11 cellular contexts compared by ENCODE assay signal in genomic region chr4:167290684-167291083, GRCh38. TPM values are rescaled to one million over a fixed set of nuclear protein-coding genes. Genes with fewer than 3 reads are reported as not detected.
DNase-seq lines count a peak whose midpoint lies in the region; ATAC-seq and TF ChIP-seq lines count a peak whose summit lies in the region.
"Had no signal": no experiment of that assay in that cellular context is flagged by ENCODE, and none has a peak within 500 bp of the region (broad histone marks: within the 10 kb centered on the region; RNA-seq: fewer than 3 reads in every experiment).

No MANE protein-coding gene starts in this region.

- H3K27ac ChIP-seq in lower lobe of right lung (no peak overlapping the region), colonic mucosa (no peak overlapping the region)

- no peak overlapping the region for H3K4me3 Mint-ChIP-seq in stimulated activated naive B cell treated with anti-CD40 and anti-IgM and Interleukin-4, amounts not matched to agents 10 μg/mL and 1 μg/mL and 100 μg/mL, for 72 hours
- H3K4me3 Mint-ChIP-seq: stimulated activated memory B cell treated with anti-CD40 and anti-IgM and Interleukin-4, amounts not matched to agents 10 μg/mL and 1 μg/mL and 100 μg/mL, for 72 hours; T-cell had no signal

- H3K9me3 ChIP-seq in lower lobe of right lung (no peaks in the 10 kb centered on the region), colonic mucosa (no peaks in the 10 kb centered on the region)

- DNase-seq in GM06990 (ENCODE audit: extremely low read depth, insufficient read length) (no peak), NB4 (ENCODE audit: low read depth) (peak; percentile 2), astrocyte of the hippocampus (ENCODE audit: low read depth, low spot score) (peak; percentile 9), lower lobe of right lung (no peak), colonic mucosa (no peak), NCI-H226 (no peak)
- no peak for DNase-seq in stimulated activated naive B cell treated with anti-CD40 and anti-IgM and Interleukin-4, amounts not matched to agents 10 μg/mL and 1 μg/mL and 100 μg/mL, for 72 hours
- no peak for DNase-seq in effector CD8-positive, alpha-beta T cell (lab: John Stamatoyannopoulos, UW)
- DNase-seq: nucleus accumbens, T-cell had no signal

- no peaks in the 10 kb centered on the region for H3K4me1 ChIP-seq in lower lobe of right lung
- H3K4me1 ChIP-seq in colonic mucosa = no peaks in the 10 kb centered on the region

- no peaks in the 10 kb centered on the region for H3K27me3 ChIP-seq in GM06990 (replicated peaks; ENCODE audit: control insufficient read depth, insufficient read depth, low read length)
- no peaks in the 10 kb centered on the region for H3K27me3 ChIP-seq in lower lobe of right lung (ENCODE audit: low read depth)
- no peaks in the 10 kb centered on the region for H3K27me3 ChIP-seq in colonic mucosa

- no peak overlapping the region for H3K27ac Mint-ChIP-seq in stimulated activated naive B cell treated with anti-CD40 and anti-IgM and Interleukin-4, amounts not matched to agents 10 μg/mL and 1 μg/mL and 100 μg/mL, for 72 hours
- H3K27ac Mint-ChIP-seq: stimulated activated memory B cell treated with anti-CD40 and anti-IgM and Interleukin-4, amounts not matched to agents 10 μg/mL and 1 μg/mL and 100 μg/mL, for 72 hours; T-cell had no signal

- TF ChIP-seq CTCF in GM06990 (IDR thresholded peaks at IDR 0.05; ENCODE audit: insufficient read depth, low read length, poor library complexity, severe bottlenecking) (peak; percentile 26), NB4 (IDR thresholded peaks at IDR 0.05; ENCODE audit: low read depth, low read length) (no peak), lower lobe of right lung (IDR thresholded peaks at IDR 0.05) (peak; percentile 31), colonic mucosa (IDR thresholded peaks at IDR 0.05) (no peak)

- H3K9ac ChIP-seq in colonic mucosa (ENCODE audit: low read depth in 2 of 2, low read length in 2 of 2) = no peak overlapping the region

- H3K4me3 ChIP-seq in GM06990 (replicated peaks; ENCODE audit: low read depth, low read length) = no peak overlapping the region
- H3K4me3 ChIP-seq in NB4 (ENCODE audit: low read depth, low read length) = no peak overlapping the region
- H3K4me3 ChIP-seq in lower lobe of right lung = no peak overlapping the region
- H3K4me3 ChIP-seq in colonic mucosa = no peak overlapping the region

- no peak for ATAC-seq in lower lobe of right lung
- no peak for ATAC-seq in stimulated activated naive B cell treated with anti-CD40 and anti-IgM and Interleukin-4, amounts not matched to agents 10 μg/mL and 1 μg/mL and 100 μg/mL, for 72 hours (replicated peaks)
- ATAC-seq: stimulated activated memory B cell treated with anti-CD40 and anti-IgM and Interleukin-4, amounts not matched to agents 10 μg/mL and 1 μg/mL and 100 μg/mL, for 72 hours; T-cell had no signal

- intact Hi-C loops in lower lobe of right lung (cut with DNase I) (loop anchor here (2.0 kb wide), 1 partner anchor 270 kb away; no protein-coding TSS in a partner anchor), colonic mucosa (cut with DNase I) (loop anchor here (10.0 kb wide), 1 partner anchor 266 kb away; no protein-coding TSS in a partner anchor)

- no peaks in the 10 kb centered on the region for H3K4me1 Mint-ChIP-seq in stimulated activated naive B cell treated with anti-CD40 and anti-IgM and Interleukin-4, amounts not matched to agents 10 μg/mL and 1 μg/mL and 100 μg/mL, for 72 hours
- H3K4me1 Mint-ChIP-seq: stimulated activated memory B cell treated with anti-CD40 and anti-IgM and Interleukin-4, amounts not matched to agents 10 μg/mL and 1 μg/mL and 100 μg/mL, for 72 hours; T-cell had no signal

- no peak for TF ChIP-seq POLR2A in NB4 (IDR thresholded peaks at IDR 0.05; ENCODE audit: extremely low read depth, insufficient read length)

- no peaks in the 10 kb centered on the region for H3K36me3 Mint-ChIP-seq in stimulated activated naive B cell treated with anti-CD40 and anti-IgM and Interleukin-4, amounts not matched to agents 10 μg/mL and 1 μg/mL and 100 μg/mL, for 72 hours
- H3K36me3 Mint-ChIP-seq: stimulated activated memory B cell treated with anti-CD40 and anti-IgM and Interleukin-4, amounts not matched to agents 10 μg/mL and 1 μg/mL and 100 μg/mL, for 72 hours; T-cell had no signal

- peaks cover 0 to 11% of the 10 kb centered on the region in 2 donors for H3K9me3 Mint-ChIP-seq in stimulated activated naive B cell treated with anti-CD40 and anti-IgM and Interleukin-4, amounts not matched to agents 10 μg/mL and 1 μg/mL and 100 μg/mL, for 72 hours

- H3K36me3 ChIP-seq in GM06990 (ENCODE audit: control insufficient read depth, insufficient read depth, low read length) (no peaks in the 10 kb centered on the region), lower lobe of right lung (no peaks in the 10 kb centered on the region), colonic mucosa (no peaks in the 10 kb centered on the region)

- no peaks in the 10 kb centered on the region for H3K27me3 Mint-ChIP-seq in stimulated activated naive B cell treated with anti-CD40 and anti-IgM and Interleukin-4, amounts not matched to agents 10 μg/mL and 1 μg/mL and 100 μg/mL, for 72 hours
- H3K27me3 Mint-ChIP-seq: stimulated activated memory B cell treated with anti-CD40 and anti-IgM and Interleukin-4, amounts not matched to agents 10 μg/mL and 1 μg/mL and 100 μg/mL, for 72 hours; T-cell had no signal

RNA-seq across cellular contexts. Expression of gene SPOCK3, which starts 56.4 kb away (rescaled TPM):
- 0.74 TPM for total RNA-seq in lower lobe of right lung
- total RNA-seq in colonic mucosa = under 1 TPM in 1 of 2 donors, not detected in 1; 0.77 TPM
- total RNA-seq: T-cell had no signal

Comparison
In these comparisons a context has a peak if more than half of its experiments do, and no peak if none do; other contexts are left out.
1. DNase-seq: peak in NB4 (single experiment) and astrocyte of the hippocampus (single experiment); none in GM06990 (single experiment), lower lobe of right lung (single experiment), colonic mucosa (single experiment), stimulated activated naive B cell treated with anti-CD40 and anti-IgM and Interleukin-4, amounts not matched to agents 10 μg/mL and 1 μg/mL and 100 μg/mL, for 72 hours (single experiment), NCI-H226 (single experiment) and effector CD8-positive, alpha-beta T cell (single experiment).
2. CTCF ChIP-seq: peak in GM06990 (single experiment) and lower lobe of right lung (single experiment); none in NB4 (single experiment) and colonic mucosa (single experiment).